34 cellular contexts compared by ENCODE assay signal in the genomic region with DNA sequence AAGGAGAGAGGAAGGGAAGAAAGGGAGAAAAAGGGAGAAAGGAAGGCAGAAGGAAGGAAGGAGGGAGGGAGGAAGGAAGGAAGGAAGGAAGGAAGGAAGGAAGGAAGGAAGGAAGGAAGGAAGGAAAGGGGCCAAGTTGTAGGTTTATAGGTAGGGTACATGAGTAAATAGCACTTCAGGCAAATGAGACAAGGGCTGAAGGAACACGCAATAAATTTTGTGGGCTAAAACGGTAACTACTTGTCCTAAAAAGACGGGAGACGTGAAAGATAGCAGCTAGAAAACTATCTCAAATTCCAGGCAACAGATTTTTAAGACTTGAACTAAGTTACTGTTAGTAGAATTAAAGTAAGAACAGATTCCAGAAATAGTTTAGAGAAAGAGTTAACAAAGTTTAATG.
"Had no signal": no experiment of that assay in that cellular context is flagged by ENCODE, and none has a peak within 500 bp of the region (broad histone marks: within the 10 kb centered on the region; RNA-seq: fewer than 3 reads in every experiment).

No MANE protein-coding gene starts in this region.

- H3K36me3 ChIP-seq: MG63 had no signal

- H3K27me3 ChIP-seq: MG63 had no signal

- DNase-seq: Karpas-422, Kasumi-1, MG63, MM.1S, MV-4-11, NCI-H1048, NCI-H1092, NCI-H1092 treated with DMSO at 0.1 percent for 48 hours, NCI-H1105, NCI-H1105 treated with DMSO at 0.1 percent for 48 hours, NCI-H1417, NCI-H1417 treated with DMSO at 0.1 percent for 48 hours, NCI-H1436, NCI-H1436 treated with DMSO at 0.1 percent for 48 hours, NCI-H146, NCI-H1694, NCI-H1694 treated with DMSO at 0.1 percent for 48 hours, NCI-H187, NCI-H187 treated with DMSO at 0.1 percent for 48 hours, NCI-H1930, NCI-H2029, NCI-H2029 treated with DMSO at 0.1 percent for 48 hours, NCI-H2081, NCI-H2081 treated with DMSO at 0.1 percent for 48 hours, NCI-H2107, NCI-H2171, NCI-H2171 treated with DMSO at 0.1 percent for 48 hours, NCI-H2227 treated with DMSO at 0.1 percent for 48 hours, NCI-H226, NCI-H345, NCI-H446, NCI-H446 treated with DMSO at 0.1 percent for 48 hours, NCI-H510A, NCI-H510A treated with DMSO at 0.1 percent for 48 hours had no signal

- H3K4me3 ChIP-seq: MG63 had no signal

- H3K9me3 ChIP-seq: MG63 had no signal
